In genomic region chr13:23510979-23511735, GRCh38 we compare ENCODE assay signal across 8 cellular contexts. TPM values are rescaled to one million over a fixed set of nuclear protein-coding genes. Genes with fewer than 3 reads are reported as not detected.
A peak's percentile ranks its signal among the peaks of the same experiment; 100 is the strongest.
DNase-seq lines count a peak whose midpoint lies in the region; ATAC-seq and TF ChIP-seq lines count a peak whose summit lies in the region.

No MANE protein-coding gene starts in this region.

- H3K27ac ChIP-seq in mammary epithelial cell (ENCODE audit: insufficient read depth, low read depth, low read length), result no peak overlapping the region

- H3K9me3 Mint-ChIP-seq in naive B cell, result peaks cover 0 to 1% (median 0%) of the 10 kb centered on the region in 7 donors
- H3K9me3 Mint-ChIP-seq in effector memory CD8-positive, alpha-beta T cell, result no peaks in the 10 kb centered on the region

- no peak overlapping the region for H3K9ac ChIP-seq in mammary epithelial cell (ENCODE audit: insufficient read depth, low read length)

- no peaks in the 10 kb centered on the region for H3K27me3 ChIP-seq in mammary epithelial cell (ENCODE audit: insufficient read depth, low read length)

- 100% methylated on average over 4 of the region's 4 CpGs for WGBS in mammary epithelial cell (ENCODE audit: low coverage, missing lambda C conversion rate)

- no peak overlapping the region for H2AFZ ChIP-seq in mammary epithelial cell (ENCODE audit: low read depth, low read length)

- no peaks in the 10 kb centered on the region for H3K36me3 ChIP-seq in mammary epithelial cell (ENCODE audit: insufficient read depth, low read length)

- H3K27ac Mint-ChIP-seq in naive B cell, result no peak overlapping the region
- no peak overlapping the region for H3K27ac Mint-ChIP-seq in effector memory CD8-positive, alpha-beta T cell

- no peak overlapping the region for H3K4me3 Mint-ChIP-seq in naive B cell
- H3K4me3 Mint-ChIP-seq in effector memory CD8-positive, alpha-beta T cell, result no peak overlapping the region

- peak; percentile 29 to 37 for TF ChIP-seq CTCF in mammary epithelial cell (conservative IDR thresholded peaks at IDR 0.05 in 1 of 2, IDR thresholded peaks at IDR 0.05 in 1 of 2; ENCODE audit: extremely low read depth in 1 of 2, insufficient read depth in 1 of 2, low read depth in 1 of 2, low read length in 2 of 2)

- DNase-seq in GM03348 (ENCODE audit: low spot score), result peak; percentile 33
- DNase-seq in M059J (ENCODE audit: low read depth), result peak; percentile 70
- peak; percentile 46 for DNase-seq in mammary epithelial cell
- peak; percentile 3 for DNase-seq in naive B cell
- no peak for DNase-seq in HPDE6-E6E7 (ENCODE audit: extremely low spot score)
- no peak for DNase-seq in activated gamma-delta T cell treated with Interleukin-2 at 50 U/mL for 16 hours
- no peak for DNase-seq in effector memory CD8-positive, alpha-beta T cell
- DNase-seq in cerebellum (ENCODE audit: low spot score), result no peak

- peaks cover 20% of the 10 kb centered on the region for H3K4me1 ChIP-seq in mammary epithelial cell (ENCODE audit: insufficient read depth, low read length)

- in situ Hi-C loops in mammary epithelial cell (cut with MboI; ENCODE audit: low sequenced_read_pairs in 2 of 2), result no loop called here

- H3K79me2 ChIP-seq in mammary epithelial cell (ENCODE audit: insufficient read depth, low read length), result no peaks in the 10 kb centered on the region

- no peaks in the 10 kb centered on the region for H4K20me1 ChIP-seq in mammary epithelial cell (ENCODE audit: insufficient read depth, low read length)

- no peak for ATAC-seq in naive B cell (ENCODE audit: low read depth in 2 of 2)
- no peak for ATAC-seq in effector memory CD8-positive, alpha-beta T cell (replicated peaks)

- H3K9me3 ChIP-seq in mammary epithelial cell (replicated peaks; ENCODE audit: insufficient read depth, low read length), result no peaks in the 10 kb centered on the region

- no TSS peak for BruUV-seq in mammary epithelial cell (replicated peaks; lab: Mats Ljungman, UMichigan)

- H3K4me2 ChIP-seq in mammary epithelial cell (ENCODE audit: insufficient read depth, low read depth, low read length), result no peak overlapping the region

- dilution Hi-C loops in mammary epithelial cell (cut with HindIII; ENCODE audit: low sequenced_read_pairs), result no loop called here

- peaks cover 24 to 49% (median 48%) of the 10 kb centered on the region in 3 donors for H3K27me3 Mint-ChIP-seq in naive B cell
- H3K27me3 Mint-ChIP-seq in effector memory CD8-positive, alpha-beta T cell, result peaks cover 36 to 71% of the 10 kb centered on the region in 2 donors

- no peaks in the 10 kb centered on the region for H3K4me1 Mint-ChIP-seq in naive B cell
- H3K4me1 Mint-ChIP-seq in effector memory CD8-positive, alpha-beta T cell (ENCODE audit: low read depth in 2 of 2), result no peaks in the 10 kb centered on the region

- H3K36me3 Mint-ChIP-seq in naive B cell, result no peaks in the 10 kb centered on the region
- no peaks in the 10 kb centered on the region for H3K36me3 Mint-ChIP-seq in effector memory CD8-positive, alpha-beta T cell (ENCODE audit: insufficient read depth)

- intact Hi-C loops in mammary epithelial cell (cut with micrococcal nuclease), result loop anchor here (2.0 kb wide), 1 partner anchor 196 kb away; no protein-coding TSS in a partner anchor

- CTCF ChIA-PET in mammary epithelial cell (lab: Charles Lee; ENCODE audit: low non-redundant PET), result no interaction called here

- no peak overlapping the region for H3K4me3 ChIP-seq in mammary epithelial cell (replicated peaks in 1 of 3; ENCODE audit: insufficient read depth in 1 of 3, low read depth in 2 of 3, low read length in 3 of 3)

RNA-seq across cellular contexts. Expression of gene TNFRSF19, which starts 59.1 kb away (rescaled TPM):
- total RNA-seq in M059J (2014; rRNA removed; shearing (Covaris generic)), result 54.8 and 55.5 TPM in 2 replicates
- total RNA-seq in mammary epithelial cell (1 to 10 TPM in 1 of 2 donors, under 1 TPM in 1; 0.12 to 1.5 TPM), cerebellum (31.3 TPM)
- polyA plus RNA-seq in mammary epithelial cell (0.19 TPM), naive B cell (ENCODE audit: low read depth in 6 of 6) (1 to 10 TPM in 2 of 6 donors, under 1 TPM in 2, not detected in 2; 0.54 to 1.9 (median 1.3) TPM)
- polyA minus RNA-seq in mammary epithelial cell, result 0.36 TPM

Comparison
In these comparisons a context has a peak if more than half of its experiments do, and no peak if none do; other contexts are left out.
1. DNase-seq: peak in GM03348 (single experiment), M059J (single experiment), mammary epithelial cell (single experiment) and naive B cell (single experiment); none in HPDE6-E6E7 (single experiment), activated gamma-delta T cell treated with Interleukin-2 at 50 U/mL for 16 hours (single experiment), effector memory CD8-positive, alpha-beta T cell (0 of 3) and cerebellum (single experiment).
2. RNA of gene TNFRSF19, which starts 59.1 kb away (total RNA-seq): 54.8 to 55.5 TPM in M059J and 31.3 TPM in cerebellum (single experiment); 0.12 to 1.5 TPM in mammary epithelial cell; every median in the first group is over 10 times any median in the second.